ENCODE assay signal across 8 cellular contexts in genomic region chr11:69915501-69916250, GRCh38.
DNase-seq lines count a peak whose midpoint lies in the region; ATAC-seq and TF ChIP-seq lines count a peak whose summit lies in the region.

No MANE protein-coding gene starts in this region.

- no peaks in the 10 kb centered on the region for H3K36me3 ChIP-seq in transverse colon

- H3K4me3 Mint-ChIP-seq in nephron, result peak overlapping the region in 1 of 3 experiments; percentile 20
- H3K4me3 Mint-ChIP-seq in activated T-helper 17 cell treated with anti-CD3 and anti-CD28 coated beads, Interleukin-2, amount 50 U/mL, for 72 hours, result no peak overlapping the region

- TF ChIP-seq EP300 in transverse colon (IDR thresholded peaks at IDR 0.05; ENCODE audit: low read depth), result no peak

- H3K9me3 ChIP-seq in transverse colon, result no peaks in the 10 kb centered on the region

- DNase-seq in activated CD4-positive, CD25-positive, alpha-beta regulatory T cell treated with anti-CD3 and anti-CD28 coated beads, Interleukin-2, amount 50 U/mL, for 16 hours (ENCODE audit: low read depth, low spot score), result peak; percentile 11
- DNase-seq in NCI-H128 (lab: John Stamatoyannopoulos, UW; ENCODE audit: unreplicated experiment) (peak; percentile 63), fibroblast of mammary gland (ENCODE audit: low read depth) (peak; percentile 47), transverse colon (peak; percentile 79)
- DNase-seq in activated CD4-positive, alpha-beta T cell treated with anti-CD3 and anti-CD28 coated beads, Interleukin-2, amount 50 U/mL, for 4 hours, result peak; percentile 18 to 32

- no peaks in the 10 kb centered on the region for H3K9me3 Mint-ChIP-seq in nephron
- no peaks in the 10 kb centered on the region for H3K9me3 Mint-ChIP-seq in activated T-helper 17 cell treated with anti-CD3 and anti-CD28 coated beads, Interleukin-2, amount 50 U/mL, for 72 hours

- WGBS in transverse colon (ENCODE audit: low coverage in 1 of 2), 2 donors, result 24% methylated on average over 13 of the region's 18 CpGs; no CpG with 5 or more reads in 1 of the 2 donors

- in situ Hi-C loops in transverse colon (cut with MboI; ENCODE audit: low pct_ligation_motif_present in 1 of 4, low pct_unique_long_range_greater_than_20kb in 1 of 4, low sequenced_read_pairs in 3 of 4), result no loop called here

- peak overlapping the region in 3 of 4 donors; percentile 28 to 48 (median 44) for H3K27ac ChIP-seq in transverse colon

- peaks cover 0 to 22% (median 13%) of the 10 kb centered on the region in 4 donors for H3K4me1 ChIP-seq in transverse colon

- H3K4me1 Mint-ChIP-seq in nephron, result peaks cover 18% of the 10 kb centered on the region
- peaks cover 9% of the 10 kb centered on the region for H3K4me1 Mint-ChIP-seq in activated T-helper 17 cell treated with anti-CD3 and anti-CD28 coated beads, Interleukin-2, amount 50 U/mL, for 72 hours

- H3K27me3 Mint-ChIP-seq in nephron (ENCODE audit: low read depth), result peaks cover 38% of the 10 kb centered on the region
- H3K27me3 Mint-ChIP-seq in activated T-helper 17 cell treated with anti-CD3 and anti-CD28 coated beads, Interleukin-2, amount 50 U/mL, for 72 hours, result peaks cover 28% of the 10 kb centered on the region

- H3K36me3 Mint-ChIP-seq in nephron (ENCODE audit: low read depth), result no peaks in the 10 kb centered on the region
- no peaks in the 10 kb centered on the region for H3K36me3 Mint-ChIP-seq in activated T-helper 17 cell treated with anti-CD3 and anti-CD28 coated beads, Interleukin-2, amount 50 U/mL, for 72 hours (ENCODE audit: low read depth)

- intact Hi-C loops in transverse colon (cut with DNase I; ENCODE audit: low total_unique reads), result no loop called here

- no peak for ATAC-seq in activated CD4-positive, CD25-positive, alpha-beta regulatory T cell treated with anti-CD3 and anti-CD28 coated beads, Interleukin-2, amount 50 U/mL, for 24 hours
- no peak for ATAC-seq in activated T-helper 17 cell treated with anti-CD3 and anti-CD28 coated beads, Interleukin-2, amount 50 U/mL, for 72 hours (replicated peaks)

- H3K27me3 ChIP-seq in transverse colon, result peaks cover 33% of the 10 kb centered on the region

- H3K4me3 ChIP-seq in fibroblast of mammary gland (ENCODE audit: control insufficient read depth, low read depth, low read length) (no peak overlapping the region), transverse colon (peak overlapping the region in 1 of 4 donors; percentile 6)

- H3K27ac Mint-ChIP-seq in nephron, result peak overlapping the region; percentile 34 to 79 (median 60)
- no peak overlapping the region for H3K27ac Mint-ChIP-seq in activated T-helper 17 cell treated with anti-CD3 and anti-CD28 coated beads, Interleukin-2, amount 50 U/mL, for 72 hours

- TF ChIP-seq POLR2A in transverse colon (IDR thresholded peaks at IDR 0.05), result no peak

- TF ChIP-seq CTCF in fibroblast of mammary gland (conservative IDR thresholded peaks at IDR 0.05; ENCODE audit: control insufficient read depth, insufficient read depth, low read depth, low read length), result peak; percentile 65
- peak; percentile 77 to 87 (median 78) for TF ChIP-seq CTCF in nephron (IDR thresholded peaks at IDR 0.05; ENCODE audit: unreplicated experiment in 3 of 3)
- TF ChIP-seq CTCF in transverse colon (IDR thresholded peaks at IDR 0.05), result peak; percentile 67 to 83 (median 79)

Comparison
In these comparisons a context has a peak if more than half of its experiments do, and no peak if none do; other contexts are left out.
1. DNase-seq: peak in every context shown above with its lines; median percentile 79 in transverse colon; 63 in NCI-H128; 47 in fibroblast of mammary gland; 25 in activated CD4-positive, alpha-beta T cell treated with anti-CD3 and anti-CD28 coated beads, Interleukin-2, amount 50 U/mL, for 4 hours; 11 in activated CD4-positive, CD25-positive, alpha-beta regulatory T cell treated with anti-CD3 and anti-CD28 coated beads, Interleukin-2, amount 50 U/mL, for 16 hours.